In genomic region chr4:23887173-23887572, GRCh38 we compare ENCODE assay signal across 26 cellular contexts. TPM values are rescaled to one million over a fixed set of nuclear protein-coding genes. Genes with fewer than 3 reads are reported as not detected.
DNase-seq lines count a peak whose midpoint lies in the region; ATAC-seq and TF ChIP-seq lines count a peak whose summit lies in the region.
"Had no signal": no experiment of that assay in that cellular context is flagged by ENCODE, and none has a peak within 500 bp of the region (broad histone marks: within the 10 kb centered on the region; RNA-seq: fewer than 3 reads in every experiment).

No MANE protein-coding gene starts in this region.

- TF ChIP-seq CTCF in brain (conservative IDR thresholded peaks at IDR 0.05) = no peak
- TF ChIP-seq CTCF in liver (IDR thresholded peaks at IDR 0.05; ENCODE audit: low read depth, low read length, missing input control) = no peak
- TF ChIP-seq CTCF in gastrocnemius medialis (IDR thresholded peaks at IDR 0.05 in 4 of 5, conservative IDR thresholded peaks at IDR 0.05 in 1 of 5) = no peak

- H3K9me3 ChIP-seq in SK-N-MC (ENCODE audit: low read depth, low read length) (no peaks in the 10 kb centered on the region), liver (ENCODE audit: control insufficient read depth in 4 of 4, low read length in 3 of 4) (no peaks in the 10 kb centered on the region), gastrocnemius medialis (no peaks in the 10 kb centered on the region)
- H3K9me3 ChIP-seq: ascending aorta, HAP-1 had no signal

- no peak for TF ChIP-seq POLR2A in gastrocnemius medialis (IDR thresholded peaks at IDR 0.05)

- H3K27me3 ChIP-seq in liver (ENCODE audit: control insufficient read depth in 4 of 4, insufficient read depth in 4 of 4, low read length in 3 of 4) (no peaks in the 10 kb centered on the region), gastrocnemius medialis (no peaks in the 10 kb centered on the region)
- H3K27me3 ChIP-seq: ascending aorta had no signal

- H3K9ac ChIP-seq in SK-N-MC (ENCODE audit: insufficient read length) (no peak overlapping the region), liver (ENCODE audit: low read depth in 1 of 2, low read length in 2 of 2) (peak overlapping the region in 1 of 2 donors; percentile 99)

- 84% methylated on average over 3 of the region's 3 CpGs for WGBS in liver

- H3K36me3 Mint-ChIP-seq in brain = no peaks in the 10 kb centered on the region
- H3K36me3 Mint-ChIP-seq: activated naive CD4-positive, alpha-beta T cell treated with anti-CD3 and anti-CD28 coated beads, Interleukin-2, amount 50 U/mL, for 24 hours; mesothelial cell of epicardium; natural killer cell; stimulated activated memory B cell treated with anti-CD40 and anti-IgM and Interleukin-4, amounts not matched to agents 10 μg/mL and 1 μg/mL and 100 μg/mL, for 72 hours had no signal

- peak overlapping the region in 1 of 5 experiments; percentile 94 for H3K27ac Mint-ChIP-seq in brain
- H3K27ac Mint-ChIP-seq: activated naive CD4-positive, alpha-beta T cell treated with anti-CD3 and anti-CD28 coated beads, Interleukin-2, amount 50 U/mL, for 24 hours; dendritic cell treated with granulocyte-macrophage colony-stimulating factor and Interleukin-4, amounts not matched to agents 40 ng/mL and 50 ng/mL, for 4 days; mesothelial cell of epicardium; natural killer cell; stimulated activated memory B cell treated with anti-CD40 and anti-IgM and Interleukin-4, amounts not matched to agents 10 μg/mL and 1 μg/mL and 100 μg/mL, for 72 hours; T-helper 1 cell treated with Interleukin-12 subunit alpha and Interleukin-12 subunit beta and Interleukin-4 antibody, amounts not matched to agents 30 μg/mL and 1 μg/mL, for 36 hours had no signal

- H3K4me1 Mint-ChIP-seq in brain = peaks cover 71% of the 10 kb centered on the region
- H3K4me1 Mint-ChIP-seq: natural killer cell had no signal

- H3K4me1 ChIP-seq in liver (ENCODE audit: control insufficient read depth in 4 of 4, insufficient read depth in 4 of 4, low read length in 3 of 4) = peaks cover 3 to 28% (median 17%) of the 10 kb centered on the region in 4 donors
- peaks cover 46 to 54% of the 10 kb centered on the region in 2 donors for H3K4me1 ChIP-seq in gastrocnemius medialis
- H3K4me1 ChIP-seq: ascending aorta, HAP-1 had no signal

- H3K27me3 Mint-ChIP-seq in brain = no peaks in the 10 kb centered on the region
- H3K27me3 Mint-ChIP-seq: stimulated activated memory B cell treated with anti-CD40 and anti-IgM and Interleukin-4, amounts not matched to agents 10 μg/mL and 1 μg/mL and 100 μg/mL, for 72 hours had no signal

- no peak for DNase-seq in SK-N-MC (ENCODE audit: low read depth, low spot score)
- DNase-seq in gastrocnemius medialis = no peak
- DNase-seq in NCI-H146 (lab: John Stamatoyannopoulos, UW) = no peak
- DNase-seq in amniotic stem cell (lab: John Stamatoyannopoulos, UW) = no peak
- DNase-seq: activated CD4-positive, alpha-beta T cell treated with anti-CD3 and anti-CD28 coated beads, Interleukin-2, amount 50 U/mL, for 4 hours; activated CD8-positive, alpha-beta memory T cell treated with anti-CD3 and anti-CD28 coated beads, Interleukin-2, amount 50 U/mL, for 4 hours; central memory CD4-positive, alpha-beta T cell; head of caudate nucleus; natural killer cell; NCI-H1092 treated with DMSO at 0.1 percent for 48 hours; NCI-H2029; NCI-H226; stimulated activated CD4-positive, alpha-beta T cell treated with anti-CD3 and anti-CD28 coated beads, Interleukin-12 subunit alpha, Interleukin-12 subunit beta, amount 100 ng/mL, for 4 hours; stimulated activated CD4-positive, alpha-beta T cell treated with anti-CD3 and anti-CD28 coated beads, Interleukin-4, amount 100 ng/mL, for 24 hours had no signal

- peaks cover 0 to 2% (median 0%) of the 10 kb centered on the region in 5 experiments for H3K9me3 Mint-ChIP-seq in brain
- H3K9me3 Mint-ChIP-seq: dendritic cell treated with granulocyte-macrophage colony-stimulating factor and Interleukin-4, amounts not matched to agents 40 ng/mL and 50 ng/mL, for 4 days; mesothelial cell of epicardium; T-helper 1 cell treated with Interleukin-12 subunit alpha and Interleukin-12 subunit beta and Interleukin-4 antibody, amounts not matched to agents 30 μg/mL and 1 μg/mL, for 36 hours had no signal

- H3K27ac ChIP-seq in SK-N-MC (peak overlapping the region; percentile 31; the same call in 1 of the 2 replicates), liver (ENCODE audit: low read depth in 1 of 2, low read length in 2 of 2) (peak overlapping the region; percentile 88 to 91), gastrocnemius medialis (peak overlapping the region; percentile 84 to 99 (median 90))
- H3K27ac ChIP-seq: ascending aorta, C4-2B had no signal

- TF ChIP-seq RAD21 in liver (IDR thresholded peaks at IDR 0.05) = no peak

- ATAC-seq in gastrocnemius medialis (no peak), GM21619 (IDR thresholded peaks at IDR 0.05; ENCODE audit: unreplicated experiment) (no peak), GM21423 (IDR thresholded peaks at IDR 0.05; ENCODE audit: unreplicated experiment) (no peak)
- ATAC-seq: natural killer cell; stimulated activated memory B cell treated with anti-CD40 and anti-IgM and Interleukin-4, amounts not matched to agents 10 μg/mL and 1 μg/mL and 100 μg/mL, for 72 hours had no signal

- intact Hi-C loops in gastrocnemius medialis (cut with DNase I; ENCODE audit: low total_unique reads) = loop anchor here (10.0 kb wide), 2 partner anchors 358 to 512 kb away; no protein-coding TSS in a partner anchor

- H3K4me3 ChIP-seq in SK-N-MC = no peak overlapping the region
- H3K4me3 ChIP-seq in liver (ENCODE audit: low read depth in 1 of 3, low read length in 3 of 3) = peak overlapping the region in 2 of 3 donors; percentile 48 to 80
- H3K4me3 ChIP-seq in gastrocnemius medialis = peak overlapping the region; percentile 65 to 77 (median 69)
- H3K4me3 ChIP-seq: HAP-1 had no signal

- H3K4me3 Mint-ChIP-seq in brain = peak overlapping the region in 4 of 5 experiments; percentile 27 to 94 (median 91)
- H3K4me3 Mint-ChIP-seq: activated naive CD4-positive, alpha-beta T cell treated with anti-CD3 and anti-CD28 coated beads, Interleukin-2, amount 50 U/mL, for 24 hours; dendritic cell treated with granulocyte-macrophage colony-stimulating factor and Interleukin-4, amounts not matched to agents 40 ng/mL and 50 ng/mL, for 4 days; mesothelial cell of epicardium; natural killer cell; stimulated activated memory B cell treated with anti-CD40 and anti-IgM and Interleukin-4, amounts not matched to agents 10 μg/mL and 1 μg/mL and 100 μg/mL, for 72 hours; T-helper 1 cell treated with Interleukin-12 subunit alpha and Interleukin-12 subunit beta and Interleukin-4 antibody, amounts not matched to agents 30 μg/mL and 1 μg/mL, for 36 hours had no signal

- no peaks in the 10 kb centered on the region for H3K36me3 ChIP-seq in SK-N-MC (ENCODE audit: insufficient read depth, low read length)
- H3K36me3 ChIP-seq in liver (ENCODE audit: control insufficient read depth in 4 of 4, insufficient read depth in 3 of 4, low read depth in 1 of 4, low read length in 3 of 4) = no peaks in the 10 kb centered on the region
- H3K36me3 ChIP-seq in gastrocnemius medialis = no peaks in the 10 kb centered on the region
- H3K36me3 ChIP-seq: ascending aorta, HAP-1 had no signal

- in situ Hi-C loops in gastrocnemius medialis (cut with MboI; ENCODE audit: low sequenced_read_pairs in 4 of 4) = no loop called here

TF ChIP-seq in liver, 16 proteins besides CTCF, POLR2A, EP300 and RAD21 (continues in another document):
- TF ChIP-seq MAX (IDR thresholded peaks at IDR 0.05) = no peak
- TF ChIP-seq FOXA2 (IDR thresholded peaks at IDR 0.05) = no peak
- TF ChIP-seq JUND (IDR thresholded peaks at IDR 0.05) = no peak
- no peak for TF ChIP-seq HNF4G (IDR thresholded peaks at IDR 0.05)
- no peak for TF ChIP-seq ZBTB33 (IDR thresholded peaks at IDR 0.05)
- TF ChIP-seq GABPA (IDR thresholded peaks at IDR 0.05 in 1 of 2, conservative IDR thresholded peaks at IDR 0.05 in 1 of 2) = no peak
- no peak for TF ChIP-seq NR2F2 (IDR thresholded peaks at IDR 0.05)

RNA-seq across cellular contexts. Expression of gene PPARGC1A, which starts 2.7 kb away (rescaled TPM):
- polyA plus RNA-seq in brain (ENCODE audit: insufficient read depth, low read depth, low replicate concordance) (2.6 TPM), liver (10 to 100 TPM; 13.5 to 19.0 TPM)
- total RNA-seq in liver (10 to 100 TPM in 1 of 2 donors, 1 to 10 TPM in 1; 7.7 to 34.6 TPM), gastrocnemius medialis (10 to 100 TPM; 30.6 to 68.9 (median 52.3) TPM)
- total RNA-seq: natural killer cell had no signal

Comparison
In these comparisons a context has a peak if more than half of its experiments do, and no peak if none do; other contexts are left out.
1. H3K27ac ChIP-seq: peak in every context shown above with its lines; median percentile 90 in gastrocnemius medialis; 90 in liver; 31 in SK-N-MC.